19 cellular contexts compared by ENCODE assay signal in the genomic region with DNA sequence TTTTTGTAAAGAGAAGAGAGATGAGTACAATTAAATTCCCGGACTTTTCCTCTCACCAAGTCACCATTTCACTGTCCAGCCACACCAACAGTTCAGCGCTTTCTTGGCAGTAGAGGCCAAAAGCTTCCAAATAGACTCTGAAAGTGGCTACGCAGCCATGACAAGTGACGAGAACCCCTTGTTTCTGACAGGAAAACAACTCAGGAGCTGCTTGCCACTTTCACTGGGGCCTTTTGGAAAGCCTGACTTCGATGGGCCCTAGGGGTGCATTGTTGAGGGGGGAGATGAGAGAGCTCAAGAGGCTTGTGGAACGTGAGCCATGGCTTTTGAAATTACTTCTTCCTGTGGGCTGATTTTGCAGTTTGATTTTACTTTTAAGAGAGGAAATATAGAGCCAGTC.
DNase-seq lines count a peak whose midpoint lies in the region; ATAC-seq and TF ChIP-seq lines count a peak whose summit lies in the region.
"Had no signal": no experiment of that assay in that cellular context is flagged by ENCODE, and none has a peak within 500 bp of the region (broad histone marks: within the 10 kb centered on the region; RNA-seq: fewer than 3 reads in every experiment).

No MANE protein-coding gene starts in this region.

- H3K36me3 ChIP-seq in SK-N-MC (ENCODE audit: insufficient read depth, low read length): no peaks in the 10 kb centered on the region
- no peaks in the 10 kb centered on the region for H3K36me3 ChIP-seq in lung (ENCODE audit: control insufficient read depth in 2 of 2, insufficient read depth in 2 of 2, low read length in 2 of 2)
- no peaks in the 10 kb centered on the region for H3K36me3 ChIP-seq in upper lobe of right lung
- H3K36me3 ChIP-seq: BLaER1, HAP-1, SJSA1 had no signal

- no peak overlapping the region for H3K9ac ChIP-seq in SK-N-MC (ENCODE audit: insufficient read length)
- H3K9ac ChIP-seq: BLaER1 had no signal

- TF ChIP-seq CTCF in lung (IDR thresholded peaks at IDR 0.05; ENCODE audit: control extremely low read depth, extremely low read depth): no peak
- no peak for TF ChIP-seq CTCF in upper lobe of right lung (IDR thresholded peaks at IDR 0.05)

- H3K4me3 ChIP-seq in SK-N-MC (peak overlapping the region; percentile 47; the same call in 1 of the 2 replicates), lung (no peak overlapping the region), upper lobe of right lung (no peak overlapping the region)
- H3K4me3 ChIP-seq: BLaER1, GM12878, HAP-1, SJSA1 had no signal

- in situ Hi-C loops in KBM-7 (cut with MboI; ENCODE audit: low pct_unique_long_range_greater_than_20kb, low sequenced_read_pairs): no loop called here

- intact Hi-C loops in upper lobe of right lung (cut with DNase I): no loop called here

- WGBS in lung, 2 donors: 49 to 60% methylated on average over 6 of the region's 6 CpGs

- H3K27me3 ChIP-seq in lung (ENCODE audit: control insufficient read depth, insufficient read depth): no peaks in the 10 kb centered on the region
- no peaks in the 10 kb centered on the region for H3K27me3 ChIP-seq in upper lobe of right lung
- H3K27me3 ChIP-seq: BLaER1, SJSA1 had no signal

- ATAC-seq in lung (ENCODE audit: insufficient read depth, low FRiP score) (peak; percentile 35), upper lobe of right lung (peak; percentile 24), HG02970 (IDR thresholded peaks at IDR 0.05; ENCODE audit: low FRiP score, unreplicated experiment) (no peak)
- ATAC-seq: GM12878, Panc1 had no signal

- H3K4me1 ChIP-seq in lung (ENCODE audit: control insufficient read depth in 2 of 2, insufficient read depth in 2 of 2, low read length in 2 of 2): no peaks in the 10 kb centered on the region
- H3K4me1 ChIP-seq in upper lobe of right lung: no peaks in the 10 kb centered on the region
- H3K4me1 ChIP-seq: BLaER1, SJSA1 had no signal

- peak; percentile 26 for DNase-seq in HT-29 (ENCODE audit: low spot score)
- DNase-seq in SK-N-MC (ENCODE audit: low read depth, low spot score): no peak
- no peak for DNase-seq in lung (ENCODE audit: low spot score)
- DNase-seq in upper lobe of right lung: no peak
- no peak for DNase-seq in KBM-7
- DNase-seq in NCI-H69 (lab: John Stamatoyannopoulos, UW): no peak
- DNase-seq: CD4-positive, alpha-beta memory T cell; GF-D8; NCI-H1105 treated with DMSO at 0.1 percent for 48 hours; NCI-H1694; NCI-H2081 treated with DMSO at 0.1 percent for 48 hours; NCI-H510A treated with DMSO at 0.1 percent for 48 hours; NCI-H82 had no signal

- H3K27ac ChIP-seq in SK-N-MC (peak overlapping the region; percentile 77), lung (ENCODE audit: low read depth in 1 of 2, low read length in 1 of 2) (no peak overlapping the region), upper lobe of right lung (no peak overlapping the region)
- H3K27ac ChIP-seq: BLaER1, SJSA1 had no signal

- no peaks in the 10 kb centered on the region for H3K9me3 ChIP-seq in SK-N-MC (ENCODE audit: low read depth, low read length)
- H3K9me3 ChIP-seq in lung (ENCODE audit: control insufficient read depth in 2 of 2, insufficient read depth in 1 of 2, low read length in 1 of 2): peaks cover 0 to 10% of the 10 kb centered on the region in 2 donors
- no peaks in the 10 kb centered on the region for H3K9me3 ChIP-seq in upper lobe of right lung
- H3K9me3 ChIP-seq: BLaER1, HAP-1, SJSA1 had no signal
